Comparison of ENCODE assay signal across 1 cellular context in the genomic region with DNA sequence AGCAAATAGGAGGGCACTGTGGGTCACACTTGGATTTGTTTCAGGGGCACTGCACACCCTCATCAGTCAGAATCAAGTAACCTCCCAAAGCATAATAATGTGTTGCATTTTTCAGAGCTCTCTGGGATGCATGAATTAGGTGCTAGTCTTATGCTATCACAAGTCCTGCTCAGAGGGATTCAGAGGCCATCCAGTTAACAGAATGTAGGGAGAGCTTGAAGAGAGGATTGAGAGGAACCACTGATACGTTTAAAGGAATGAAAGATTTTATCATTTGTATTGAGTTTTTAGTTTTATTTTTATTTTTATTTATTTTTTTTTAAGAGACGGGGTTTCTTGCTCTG.
TF ChIP-seq lines count a peak whose summit lies in the region.

No MANE protein-coding gene starts in this region.

TF ChIP-seq in SK-N-SH, 30 proteins besides CTCF, POLR2A, EP300 and RAD21:
- TF ChIP-seq SIN3A (IDR thresholded peaks at IDR 0.05; ENCODE audit: borderline replicate concordance, low read depth, low read length) (no peak), FOXJ3 (CRISPR knock-in tag; IDR thresholded peaks at IDR 0.05) (no peak), TAF1 (IDR thresholded peaks at IDR 0.05; ENCODE audit: borderline replicate concordance, low read depth, low read length) (no peak), RXRA (IDR thresholded peaks at IDR 0.05; ENCODE audit: borderline replicate concordance, low read depth) (no peak), ELF1 (IDR thresholded peaks at IDR 0.05) (no peak)
- TF ChIP-seq, protein P1, sequence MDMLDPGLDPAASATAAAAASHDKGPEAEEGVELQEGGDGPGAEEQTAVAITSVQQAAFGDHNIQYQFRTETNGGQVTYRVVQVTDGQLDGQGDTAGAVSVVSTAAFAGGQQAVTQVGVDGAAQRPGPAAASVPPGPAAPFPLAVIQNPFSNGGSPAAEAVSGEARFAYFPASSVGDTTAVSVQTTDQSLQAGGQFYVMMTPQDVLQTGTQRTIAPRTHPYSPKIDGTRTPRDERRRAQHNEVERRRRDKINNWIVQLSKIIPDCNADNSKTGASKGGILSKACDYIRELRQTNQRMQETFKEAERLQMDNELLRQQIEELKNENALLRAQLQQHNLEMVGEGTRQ (IDR thresholded peaks at IDR 0.05; ENCODE audit: borderline replicate concordance, low read depth, low read length) = no peak
